17 cellular contexts compared by ENCODE assay signal in the genomic region with DNA sequence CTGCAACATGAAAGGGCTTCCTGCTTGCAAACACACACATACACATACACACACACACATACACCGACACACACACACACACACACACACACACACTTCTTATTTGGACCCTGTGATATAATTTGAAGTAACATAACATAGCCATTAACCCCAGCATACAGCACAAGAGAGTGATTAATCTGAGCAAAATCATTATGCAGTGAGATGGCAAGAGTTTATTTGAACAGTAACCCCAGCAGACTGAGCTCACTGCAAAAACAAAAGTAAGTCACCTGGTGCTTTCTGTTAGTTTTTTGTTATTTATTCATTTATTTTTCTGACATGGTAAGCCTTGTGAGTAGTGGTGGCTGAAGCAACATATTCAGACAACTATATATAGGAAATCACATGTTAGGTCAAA.
DNase-seq lines count a peak whose midpoint lies in the region; FAIRE-seq and TF ChIP-seq lines count a peak whose summit lies in the region.
"Had no signal": no experiment of that assay in that cellular context is flagged by ENCODE, and none has a peak within 500 bp of the region (broad histone marks: within the 10 kb centered on the region; RNA-seq: fewer than 3 reads in every experiment).

No MANE protein-coding gene starts in this region.

- no peak overlapping the region for H3K4me2 ChIP-seq in SK-N-SH

- no peak for TF ChIP-seq RAD21 in SK-N-SH (IDR thresholded peaks at IDR 0.05; ENCODE audit: low read length)

- H3K4me3 ChIP-seq in HEK293 (ENCODE audit: low read depth, low read length) (no peak overlapping the region), SK-N-SH (ENCODE audit: low read depth in 2 of 2, low read length in 1 of 2) (no peak overlapping the region)
- H3K4me3 ChIP-seq: MG63 had no signal

- peak; percentile 98 for FAIRE-seq in islet of Langerhans (lab: Jason Lieb, UNC)
- no peak for FAIRE-seq in frontal cortex (lab: Jason Lieb, UNC)
- FAIRE-seq: G401.6, GM19239 had no signal

- TF ChIP-seq CTCF in HEK293 (tag by site-specific recombination; IDR thresholded peaks at IDR 0.05) (no peak), SK-N-SH (IDR thresholded peaks at IDR 0.05) (no peak)

- H3K9ac ChIP-seq in SK-N-SH: no peak overlapping the region

- no peaks in the 10 kb centered on the region for H3K9me2 ChIP-seq in SK-N-SH

- H3K4me1 ChIP-seq in HEK293 (ENCODE audit: control insufficient read depth, insufficient read depth, low read length) (no peaks in the 10 kb centered on the region), SK-N-SH (ENCODE audit: control insufficient read depth in 1 of 2, insufficient read depth in 2 of 2, low read depth in 1 of 2, low read length in 1 of 2) (no peaks in the 10 kb centered on the region)

- H2AFZ ChIP-seq in SK-N-SH (ENCODE audit: low read depth): no peak overlapping the region

- DNase-seq in DMS153 (lab: John Stamatoyannopoulos, UW): peak; percentile 32
- peak; percentile 79 for DNase-seq in NCI-H510A treated with DMSO at 0.1 percent for 48 hours (lab: John Stamatoyannopoulos, UW)
- DNase-seq in SK-N-SH: no peak
- no peak for DNase-seq in Ammon's horn (ENCODE audit: low spot score)
- DNase-seq in frontal cortex (ENCODE audit: low spot score in 2 of 2): no peak
- DNase-seq: CD4-positive, CD25-positive, alpha-beta regulatory T cell; DND-41; H7; MG63; NCI-H2029 treated with DMSO at 0.1 percent for 48 hours; NCI-H446 treated with DMSO at 0.1 percent for 48 hours; NK-92 treated with Interleukin-12 subunit alpha and Interleukin-12 subunit beta, amount 100 ng/mL, for 24 hours; SHP77 treated with DMSO at 0.1 percent for 48 hours had no signal

- no peaks in the 10 kb centered on the region for H3K36me3 ChIP-seq in HEK293 (ENCODE audit: control insufficient read depth in 2 of 2, insufficient read depth in 1 of 2, low read length in 2 of 2)
- H3K36me3 ChIP-seq in SK-N-SH (replicated peaks in 1 of 2; ENCODE audit: control insufficient read depth in 1 of 2, insufficient read depth in 2 of 2, low read length in 1 of 2): no peaks in the 10 kb centered on the region
- H3K36me3 ChIP-seq: MG63 had no signal

- WGBS in SK-N-SH (ENCODE audit: low lambda C conversion rate): 0% methylated on average over 1 of the region's 1 CpG

- POLR2A ChIA-PET in HEK293 (lab: Yijun Ruan, JAX) (no interaction called here), SK-N-SH (lab: Yijun Ruan, JAX) (no interaction called here)

- no peaks in the 10 kb centered on the region for H3K79me2 ChIP-seq in SK-N-SH (ENCODE audit: insufficient read depth)

- H3F3A ChIP-seq in SK-N-SH (replicated peaks; ENCODE audit: insufficient read depth): no peaks in the 10 kb centered on the region

- H3K27ac ChIP-seq in HEK293 (ENCODE audit: extremely low read depth, low read depth, low read length) (no peak overlapping the region), SK-N-SH (ENCODE audit: low read depth in 2 of 2, low read length in 1 of 2) (no peak overlapping the region)

- no peak for TF ChIP-seq EP300 in SK-N-SH (IDR thresholded peaks at IDR 0.05; ENCODE audit: borderline replicate concordance in 1 of 2, low read depth in 1 of 2, low read length in 1 of 2)

- no peaks in the 10 kb centered on the region for H4K20me1 ChIP-seq in SK-N-SH (ENCODE audit: insufficient read depth)

- H3K9me3 ChIP-seq in HEK293 (ENCODE audit: control insufficient read depth, insufficient read depth, low read depth, low read length) (no peaks in the 10 kb centered on the region), SK-N-SH (no peaks in the 10 kb centered on the region; the same call in 1 of the 2 replicates)
- H3K9me3 ChIP-seq: MG63 had no signal

- CTCF ChIA-PET in HEK293 (lab: Yijun Ruan, JAX): interaction anchor here (0.8 to 4.6 kb wide), 4 partner anchors 8 to 190 kb away, joined by 4 to 34 read pairs (median 5); partner anchors contain the start of gene NOL4
- CTCF ChIA-PET in SK-N-SH (lab: Yijun Ruan, JAX): interaction anchor here (1.6 to 1.8 kb wide), 2 partner anchors 8 to 192 kb away, joined by 9 to 11 read pairs; no protein-coding TSS in a partner anchor

- no peaks in the 10 kb centered on the region for H3K27me3 ChIP-seq in SK-N-SH (ENCODE audit: insufficient read depth)
- H3K27me3 ChIP-seq: MG63 had no signal

TF ChIP-seq in HEK293, 187 proteins besides CTCF, POLR2A, EP300 and RAD21:
- TF ChIP-seq SCRT1 (tag by site-specific recombination; IDR thresholded peaks at IDR 0.05; ENCODE audit: borderline replicate concordance) (no peak), ZSCAN4 (tag by site-specific recombination; IDR thresholded peaks at IDR 0.05) (peak; percentile 67; the same call in 1 of the 2 replicates)

TF ChIP-seq in SK-N-SH, 30 proteins besides CTCF, POLR2A, EP300 and RAD21:
- TF ChIP-seq SIN3A (IDR thresholded peaks at IDR 0.05; ENCODE audit: borderline replicate concordance, low read depth, low read length): no peak
- no peak for TF ChIP-seq MXI1 (IDR thresholded peaks at IDR 0.05; ENCODE audit: low read depth, low read length)
- TF ChIP-seq GABPA (IDR thresholded peaks at IDR 0.05; ENCODE audit: low read depth): no peak
- TF ChIP-seq, protein P1, sequence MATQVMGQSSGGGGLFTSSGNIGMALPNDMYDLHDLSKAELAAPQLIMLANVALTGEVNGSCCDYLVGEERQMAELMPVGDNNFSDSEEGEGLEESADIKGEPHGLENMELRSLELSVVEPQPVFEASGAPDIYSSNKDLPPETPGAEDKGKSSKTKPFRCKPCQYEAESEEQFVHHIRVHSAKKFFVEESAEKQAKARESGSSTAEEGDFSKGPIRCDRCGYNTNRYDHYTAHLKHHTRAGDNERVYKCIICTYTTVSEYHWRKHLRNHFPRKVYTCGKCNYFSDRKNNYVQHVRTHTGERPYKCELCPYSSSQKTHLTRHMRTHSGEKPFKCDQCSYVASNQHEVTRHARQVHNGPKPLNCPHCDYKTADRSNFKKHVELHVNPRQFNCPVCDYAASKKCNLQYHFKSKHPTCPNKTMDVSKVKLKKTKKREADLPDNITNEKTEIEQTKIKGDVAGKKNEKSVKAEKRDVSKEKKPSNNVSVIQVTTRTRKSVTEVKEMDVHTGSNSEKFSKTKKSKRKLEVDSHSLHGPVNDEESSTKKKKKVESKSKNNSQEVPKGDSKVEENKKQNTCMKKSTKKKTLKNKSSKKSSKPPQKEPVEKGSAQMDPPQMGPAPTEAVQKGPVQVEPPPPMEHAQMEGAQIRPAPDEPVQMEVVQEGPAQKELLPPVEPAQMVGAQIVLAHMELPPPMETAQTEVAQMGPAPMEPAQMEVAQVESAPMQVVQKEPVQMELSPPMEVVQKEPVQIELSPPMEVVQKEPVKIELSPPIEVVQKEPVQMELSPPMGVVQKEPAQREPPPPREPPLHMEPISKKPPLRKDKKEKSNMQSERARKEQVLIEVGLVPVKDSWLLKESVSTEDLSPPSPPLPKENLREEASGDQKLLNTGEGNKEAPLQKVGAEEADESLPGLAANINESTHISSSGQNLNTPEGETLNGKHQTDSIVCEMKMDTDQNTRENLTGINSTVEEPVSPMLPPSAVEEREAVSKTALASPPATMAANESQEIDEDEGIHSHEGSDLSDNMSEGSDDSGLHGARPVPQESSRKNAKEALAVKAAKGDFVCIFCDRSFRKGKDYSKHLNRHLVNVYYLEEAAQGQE (IDR thresholded peaks at IDR 0.05; ENCODE audit: low read depth, low read length): no peak
- TF ChIP-seq SMC3 (IDR thresholded peaks at IDR 0.05; ENCODE audit: low read depth, low read length): no peak
- no peak for TF ChIP-seq YY1 (IDR thresholded peaks at IDR 0.05; ENCODE audit: low read depth)
- no peak for TF ChIP-seq NFIC (IDR thresholded peaks at IDR 0.05; ENCODE audit: borderline replicate concordance)
- TF ChIP-seq FOSL2 (IDR thresholded peaks at IDR 0.05; ENCODE audit: borderline replicate concordance, low read depth): no peak
- TF ChIP-seq POLR2AphosphoS5 (IDR thresholded peaks at IDR 0.05; ENCODE audit: low read depth, low read length): no peak
- TF ChIP-seq FOXM1 (IDR thresholded peaks at IDR 0.05; ENCODE audit: low read depth): no peak
- TF ChIP-seq ELF1 (IDR thresholded peaks at IDR 0.05): no peak
- no peak for TF ChIP-seq CHD2 (IDR thresholded peaks at IDR 0.05; ENCODE audit: low read length, partially characterized antibody)
TF ChIP-seq in SK-N-SH: peak in this region for 0.

Comparison
In these comparisons a context has a peak if more than half of its experiments do, and no peak if none do; other contexts are left out.
1. DNase-seq: peak in DMS153 (single experiment) and NCI-H510A treated with DMSO at 0.1 percent for 48 hours (single experiment); none in SK-N-SH (single experiment), Ammon's horn (single experiment) and frontal cortex (0 of 2).